8 cellular contexts compared by ENCODE assay signal in genomic region chr2:206159346-206160123, GRCh38. TPM values are rescaled to one million over a fixed set of nuclear protein-coding genes. Genes with fewer than 3 reads are reported as not detected.
DNase-seq lines count a peak whose midpoint lies in the region; ATAC-seq and TF ChIP-seq lines count a peak whose summit lies in the region.

Gene EEF1B2, plus strand, starts transcription at chr2:206159895. Its CDS starts 85 bp downstream, at chr2:206159980.
Gene NDUFS1, minus strand, starts transcription at chr2:206159444. Its CDS starts 5,766 bp downstream, at chr2:206153678.

- peak in 3 of 4 donors; percentile 20 to 69 (median 54) for TF ChIP-seq POLR2A in esophagus squamous epithelium (IDR thresholded peaks at IDR 0.05)

- peaks cover 34% of the 10 kb centered on the region for H3F3A ChIP-seq in GM23248 (ENCODE audit: insufficient read depth)

- H3K27me3 ChIP-seq in DND-41 (ENCODE audit: insufficient read depth, low read length, poor library complexity): no peaks in the 10 kb centered on the region
- H3K27me3 ChIP-seq in GM23248 (replicated peaks; ENCODE audit: insufficient read depth): no peaks in the 10 kb centered on the region
- no peaks in the 10 kb centered on the region for H3K27me3 ChIP-seq in esophagus squamous epithelium

- H3K4me3 Mint-ChIP-seq in activated T-helper 1 cell treated with anti-CD3 and anti-CD28 coated beads, Interleukin-12 subunit alpha, Interleukin-12 subunit beta, Interleukin-2, Interleukin-4 antibody, amounts not matched to agents 30 ng/mL and 10 ng/mL and 1 ng/mL, durations not matched to agents 14 hours and 24 hours and 36 hours: peak within 1 kb of the TSS; percentile 99

- H3K9ac ChIP-seq in DND-41 (ENCODE audit: low read depth, low read length): peak within 1 kb of the TSS; percentile 82
- H3K9ac ChIP-seq in GM23248: peak within 1 kb of the TSS; percentile 95

- H4K20me1 ChIP-seq in DND-41 (ENCODE audit: insufficient read depth, low read length) (peaks cover 36% of the 10 kb centered on the region; the same call in 1 of the 2 replicates), GM23248 (ENCODE audit: insufficient read depth) (no peaks in the 10 kb centered on the region)

- peaks cover 52% of the 10 kb centered on the region for H3K4me1 Mint-ChIP-seq in activated T-helper 1 cell treated with anti-CD3 and anti-CD28 coated beads, Interleukin-12 subunit alpha, Interleukin-12 subunit beta, Interleukin-2, Interleukin-4 antibody, amounts not matched to agents 30 ng/mL and 10 ng/mL and 1 ng/mL, durations not matched to agents 14 hours and 24 hours and 36 hours (ENCODE audit: low read depth)

- peak within 1 kb of the TSS; percentile 81 for H3K4me2 ChIP-seq in DND-41 (ENCODE audit: insufficient read depth, low read length)
- H3K4me2 ChIP-seq in GM23248 (ENCODE audit: unreplicated experiment): peak within 1 kb of the TSS; percentile 96

- peak within 1 kb of the TSS; percentile 98 for H3K27ac ChIP-seq in DND-41 (ENCODE audit: low read length)
- peak within 1 kb of the TSS; percentile 92 for H3K27ac ChIP-seq in GM23248
- peak within 1 kb of the TSS; percentile 89 to 97 (median 94) for H3K27ac ChIP-seq in esophagus squamous epithelium

- DNase-seq in DND-41 (peak; percentile 97), GM23248 (peak; percentile 100), Kasumi-1 (lab: John Stamatoyannopoulos, UW) (peak; percentile 71 to 85), RPMI7951 (ENCODE audit: low read depth) (peak; percentile 98), esophagus squamous epithelium (lab: John Stamatoyannopoulos, UW) (peak; percentile 92), myocyte (ENCODE audit: low read depth) (peak; percentile 99)
- peak; percentile 97 for DNase-seq in activated T-helper 1 cell treated with anti-CD3 and anti-CD28 coated beads, Interleukin-12 subunit alpha, Interleukin-12 subunit beta, Interleukin-2, Interleukin-4 antibody, amounts not matched to agents 30 ng/mL and 10 ng/mL and 1 ng/mL, durations not matched to agents 14 hours and 24 hours and 36 hours (ENCODE audit: low spot score)
- DNase-seq in stimulated activated CD8-positive, alpha-beta memory T cell treated with anti-CD3 and anti-CD28 coated beads, Interleukin-7, amount 100 ng/mL, for 48 hours (ENCODE audit: extremely low read depth in 1 of 2, low read depth in 1 of 2): peak; percentile 94 to 97

- peaks cover 49% of the 10 kb centered on the region for H3K36me3 Mint-ChIP-seq in activated T-helper 1 cell treated with anti-CD3 and anti-CD28 coated beads, Interleukin-12 subunit alpha, Interleukin-12 subunit beta, Interleukin-2, Interleukin-4 antibody, amounts not matched to agents 30 ng/mL and 10 ng/mL and 1 ng/mL, durations not matched to agents 14 hours and 24 hours and 36 hours (ENCODE audit: low read depth)

- no peak for TF ChIP-seq CTCF in DND-41 (IDR thresholded peaks at IDR 0.05; ENCODE audit: borderline replicate concordance, extremely low read depth, low read length, poor library complexity, severe bottlenecking)
- TF ChIP-seq CTCF in esophagus squamous epithelium (IDR thresholded peaks at IDR 0.05): peak in 2 of 6 experiments; percentile 2 to 45

- H3K27me3 Mint-ChIP-seq in activated T-helper 1 cell treated with anti-CD3 and anti-CD28 coated beads, Interleukin-12 subunit alpha, Interleukin-12 subunit beta, Interleukin-2, Interleukin-4 antibody, amounts not matched to agents 30 ng/mL and 10 ng/mL and 1 ng/mL, durations not matched to agents 14 hours and 24 hours and 36 hours (ENCODE audit: insufficient read depth): no peaks in the 10 kb centered on the region

- H3K36me3 ChIP-seq in DND-41 (ENCODE audit: insufficient read depth, low read length) (peaks cover 47% of the 10 kb centered on the region), GM23248 (ENCODE audit: low read depth) (peaks cover 33% of the 10 kb centered on the region), esophagus squamous epithelium (peaks cover 4 to 47% (median 13%) of the 10 kb centered on the region in 3 donors)

- H3K9me3 ChIP-seq in DND-41 (ENCODE audit: insufficient read depth, low read length, severe bottlenecking) (no peaks in the 10 kb centered on the region), GM23248 (ENCODE audit: low read depth) (no peaks in the 10 kb centered on the region), esophagus squamous epithelium (no peaks in the 10 kb centered on the region)

- intact Hi-C loops in activated T-helper 1 cell treated with anti-CD3 and anti-CD28 coated beads, Interleukin-12 subunit alpha, Interleukin-12 subunit beta, Interleukin-2, Interleukin-4 antibody, amounts not matched to agents 30 ng/mL and 10 ng/mL and 1 ng/mL, durations not matched to agents 14 hours and 24 hours and 36 hours (cut with micrococcal nuclease): loop anchor here (1.0 to 5.0 kb wide), 9 partner anchors 73 to 1553 kb away; partner anchors contain the start of genes ADAM23, CCNYL1, CREB1 and FASTKD2
- intact Hi-C loops in esophagus squamous epithelium (cut with DNase I): no loop called here

- peak within 1 kb of the TSS; percentile 99 for H3K27ac Mint-ChIP-seq in activated T-helper 1 cell treated with anti-CD3 and anti-CD28 coated beads, Interleukin-12 subunit alpha, Interleukin-12 subunit beta, Interleukin-2, Interleukin-4 antibody, amounts not matched to agents 30 ng/mL and 10 ng/mL and 1 ng/mL, durations not matched to agents 14 hours and 24 hours and 36 hours

- H3K79me2 ChIP-seq in DND-41 (ENCODE audit: insufficient read depth, low read length) (peaks cover 85% of the 10 kb centered on the region), GM23248 (ENCODE audit: insufficient read depth) (peaks cover 89% of the 10 kb centered on the region)

- no peaks in the 10 kb centered on the region for H3K9me3 Mint-ChIP-seq in activated T-helper 1 cell treated with anti-CD3 and anti-CD28 coated beads, Interleukin-12 subunit alpha, Interleukin-12 subunit beta, Interleukin-2, Interleukin-4 antibody, amounts not matched to agents 30 ng/mL and 10 ng/mL and 1 ng/mL, durations not matched to agents 14 hours and 24 hours and 36 hours

- no peaks in the 10 kb centered on the region for H3K9me2 ChIP-seq in GM23248 (ENCODE audit: insufficient read depth)

- in situ Hi-C loops in GM23248 (cut with MboI): loop anchor here (10.0 kb wide), 1 partner anchor 105 kb away; no protein-coding TSS in a partner anchor

- 1 to 2% methylated on average over 55 to 64 of the region's 64 CpGs for WGBS in GM23248 (ENCODE audit: low coverage in 1 of 2, low lambda C conversion rate in 2 of 2, missing lambda C conversion rate in 2 of 2), 2 experiments
- WGBS in esophagus squamous epithelium, 2 donors: 0% methylated on average over 19 to 22 of the region's 64 CpGs

- H3K4me1 ChIP-seq in DND-41 (ENCODE audit: insufficient read depth, low read length): peaks cover 47% of the 10 kb centered on the region
- H3K4me1 ChIP-seq in GM23248 (ENCODE audit: insufficient read depth): peaks cover 21% of the 10 kb centered on the region
- H3K4me1 ChIP-seq in esophagus squamous epithelium: peaks cover 9 to 76% (median 34%) of the 10 kb centered on the region in 3 donors

- H3K4me3 ChIP-seq in DND-41 (ENCODE audit: low read depth in 1 of 2, low read length in 2 of 2) (peak within 1 kb of the TSS; percentile 79 to 88), GM23248 (peak within 1 kb of the TSS; percentile 96), esophagus squamous epithelium (peak within 1 kb of the TSS; percentile 72 to 86 (median 74))

- peak; percentile 87 for ATAC-seq in DND-41 (ENCODE audit: insufficient read depth, low read depth)

- peak within 1 kb of the TSS; percentile 90 for H2AFZ ChIP-seq in DND-41 (ENCODE audit: low read depth, low read length)
- H2AFZ ChIP-seq in GM23248: peak within 1 kb of the TSS; percentile 84

RNA-seq across cellular contexts. Expression of gene EEF1B2, which starts in this region (rescaled TPM):
- total RNA-seq in GM23248 (2014; rRNA removed; shearing (Covaris generic)): 365 and 382 TPM in 2 replicates
- 390 and 394 TPM in 2 replicates for polyA plus RNA-seq in GM23248 (2016; fragmentation: Nextera tagmentation; extraction: Ambion mirVana)
- total RNA-seq in RPMI7951 (2014; rRNA removed; shearing (Covaris generic)): 409 and 438 TPM in 2 replicates
- total RNA-seq in activated T-helper 1 cell treated with anti-CD3 and anti-CD28 coated beads, Interleukin-12 subunit alpha, Interleukin-12 subunit beta, Interleukin-2, Interleukin-4 antibody, amounts not matched to agents 30 ng/mL and 10 ng/mL and 1 ng/mL, durations not matched to agents 14 hours and 24 hours and 36 hours: 698 and 711 TPM in 2 replicates
- total RNA-seq in esophagus squamous epithelium: 100 to 1,000 TPM; 243 to 631 (median 564) TPM
- 319 and 335 TPM in 2 replicates for total RNA-seq in myocyte
- polyA plus RNA-seq in myocyte (2012): 438 TPM

RNA-seq across cellular contexts. Expression of gene NDUFS1, which starts in this region (rescaled TPM):
- total RNA-seq in GM23248 (2014; rRNA removed; shearing (Covaris generic)): 77.0 and 87.5 TPM in 2 replicates
- 49.8 and 52.0 TPM in 2 replicates for polyA plus RNA-seq in GM23248 (2016; fragmentation: Nextera tagmentation; extraction: Ambion mirVana)
- total RNA-seq in RPMI7951 (2014; rRNA removed; shearing (Covaris generic)): 148 and 172 TPM in 2 replicates
- total RNA-seq in activated T-helper 1 cell treated with anti-CD3 and anti-CD28 coated beads, Interleukin-12 subunit alpha, Interleukin-12 subunit beta, Interleukin-2, Interleukin-4 antibody, amounts not matched to agents 30 ng/mL and 10 ng/mL and 1 ng/mL, durations not matched to agents 14 hours and 24 hours and 36 hours: 76.6 and 78.0 TPM in 2 replicates
- 100 to 1,000 TPM in 2 of 4 donors, 10 to 100 TPM in 2; 87.5 to 155 (median 95.9) TPM for total RNA-seq in esophagus squamous epithelium
- 223 and 265 TPM in 2 replicates for total RNA-seq in myocyte
- 66.5 TPM for polyA plus RNA-seq in myocyte (2012)

Comparison
In these comparisons a context has a peak if more than half of its experiments do, and no peak if none do; other contexts are left out.
1. Peak in every context shown above with its lines: DNase-seq, ATAC-seq, H3K4me3 ChIP-seq and H3K27ac ChIP-seq.